Comparison of ENCODE assay signal across 14 cellular contexts in the genomic region with DNA sequence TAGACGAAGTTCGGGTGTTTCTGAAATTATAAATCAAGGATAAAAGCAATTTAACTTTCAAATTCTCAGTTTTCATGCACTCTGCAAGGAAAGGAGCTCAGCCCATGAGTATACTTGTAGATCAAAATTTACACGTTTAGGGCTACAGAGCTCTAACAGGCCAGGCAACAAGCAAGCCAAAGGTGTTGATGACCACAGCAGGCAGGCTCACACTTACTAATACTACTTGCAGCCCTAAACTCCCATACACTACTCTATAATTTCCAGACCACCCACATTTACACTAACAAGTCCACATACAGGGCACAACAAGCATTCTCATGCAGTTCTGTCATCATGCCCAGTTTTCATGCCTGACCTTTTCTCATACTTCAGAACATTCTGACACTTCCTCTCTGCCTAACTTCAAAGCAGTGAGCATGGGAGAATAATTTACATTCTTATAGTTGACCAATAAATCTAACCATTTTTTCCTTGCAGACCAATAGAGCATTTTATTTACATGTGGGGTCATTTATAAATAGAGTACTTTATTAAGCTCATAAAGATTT.
"Had no signal": no experiment of that assay in that cellular context is flagged by ENCODE, and none has a peak within 500 bp of the region (broad histone marks: within the 10 kb centered on the region; RNA-seq: fewer than 3 reads in every experiment).

No MANE protein-coding gene starts in this region.

- H3K4me1 ChIP-seq: left lung, pancreas, vagina had no signal

- H3K9ac ChIP-seq: neural progenitor cell had no signal

- H2AFZ ChIP-seq: neural progenitor cell had no signal

- H3K9me3 ChIP-seq: body of pancreas, pancreas, thyroid gland, vagina had no signal

- ATAC-seq: body of pancreas; left lung; pancreas; SK-N-SH treated with all-trans-retinoic acid at 6 μM for 48 hours; stimulated activated effector memory CD8-positive, alpha-beta T cell treated with anti-CD3 and anti-CD28 coated beads, Interleukin-12 subunit alpha, Interleukin-12 subunit beta, amount 100 ng/mL, for 72 hours had no signal

- H3K27ac ChIP-seq: body of pancreas, left lung, neural progenitor cell, pancreas, thyroid gland, vagina had no signal

- H3K4me3 ChIP-seq: body of pancreas, left lung, neural progenitor cell, pancreas, thyroid gland, vagina had no signal

- DNase-seq: activated CD4-positive, alpha-beta T cell treated with anti-CD3 and anti-CD28 coated beads, Interleukin-2, amount 10 ng/mL, durations not matched to agents 7 days and 5 days; activated CD4-positive, CD25-positive, alpha-beta regulatory T cell; activated CD8-positive, alpha-beta memory T cell treated with anti-CD3 and anti-CD28 coated beads for 24 hours; activated naive CD4-positive, alpha-beta T cell treated with anti-CD3 and anti-CD28 coated beads, Interleukin-2, amount 50 U/mL, for 16 hours; body of pancreas; immature natural killer cell; left lung; pancreas; thyroid gland had no signal

- FAIRE-seq: pancreas, TTC549 had no signal

- H3K27me3 ChIP-seq: body of pancreas, left lung, neural progenitor cell, pancreas, thyroid gland, vagina had no signal

- H3K36me3 ChIP-seq: left lung, neural progenitor cell, pancreas, thyroid gland, vagina had no signal

- H3K4me2 ChIP-seq: neural progenitor cell had no signal
